ENCODE assay signal across 8 cellular contexts in the genomic region with DNA sequence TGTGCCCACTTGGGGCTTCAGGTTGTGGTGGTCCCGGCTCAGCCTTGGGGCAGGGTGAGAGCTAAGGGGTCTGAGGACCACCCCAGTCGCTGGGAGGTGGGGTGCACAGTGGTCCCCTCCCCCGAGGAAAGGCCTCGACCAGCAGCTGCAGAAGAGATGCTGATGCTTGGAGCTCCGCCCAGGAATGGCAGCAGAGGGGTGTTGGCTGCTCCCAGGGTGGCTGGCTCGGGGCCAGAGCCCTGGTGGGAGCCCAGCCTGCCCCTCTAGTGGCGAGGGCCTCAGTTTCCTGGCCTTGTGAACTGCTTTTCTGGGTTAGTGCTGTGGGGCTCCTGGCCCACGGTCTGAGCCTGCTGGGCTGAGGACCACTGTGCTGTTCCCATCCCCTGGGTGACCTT. TPM values are rescaled to one million over a fixed set of nuclear protein-coding genes. Genes with fewer than 3 reads are reported as not detected.
DNase-seq lines count a peak whose midpoint lies in the region; ATAC-seq and TF ChIP-seq lines count a peak whose summit lies in the region.
"Had no signal": no experiment of that assay in that cellular context is flagged by ENCODE, and none has a peak within 500 bp of the region (broad histone marks: within the 10 kb centered on the region; RNA-seq: fewer than 3 reads in every experiment).

No MANE protein-coding gene starts in this region.

- no peak for TF ChIP-seq RAD21 in Ishikawa (IDR thresholded peaks at IDR 0.05; ENCODE audit: low read depth)

- no peaks in the 10 kb centered on the region for H3K36me3 ChIP-seq in SJCRH30
- no peaks in the 10 kb centered on the region for H3K36me3 ChIP-seq in hepatocyte (replicated peaks; ENCODE audit: insufficient read depth, low read depth)
- H3K36me3 ChIP-seq: adrenal gland had no signal

- no peak for ATAC-seq in HG03354 (IDR thresholded peaks at IDR 0.05; ENCODE audit: poor library complexity, severe bottlenecking, unreplicated experiment)

- H3K79me2 ChIP-seq in hepatocyte: peaks cover 34% of the 10 kb centered on the region

- peak overlapping the region; percentile 96 for H3K4me2 ChIP-seq in hepatocyte

- no peaks in the 10 kb centered on the region for H4K20me1 ChIP-seq in hepatocyte (ENCODE audit: insufficient read depth, poor library complexity, severe bottlenecking)

- H3K4me3 ChIP-seq in SJCRH30: peak overlapping the region; percentile 49; the same call in 1 of the 2 replicates
- H3K4me3 ChIP-seq in hepatocyte: peak overlapping the region; percentile 91
- H3K4me3 ChIP-seq in skin epidermis: peak overlapping the region in 5 of 7 experiments; percentile 25 to 45 (median 34)

- TF ChIP-seq CTCF in hepatocyte (IDR thresholded peaks at IDR 0.05; ENCODE audit: poor library complexity): no peak

- H3K27me3 ChIP-seq in SJCRH30 (peaks cover 32% of the 10 kb centered on the region), hepatocyte (no peaks in the 10 kb centered on the region)

- H3K4me1 ChIP-seq in SJCRH30: peaks cover 27% of the 10 kb centered on the region
- H3K4me1 ChIP-seq in hepatocyte (ENCODE audit: insufficient read depth): peaks cover 25% of the 10 kb centered on the region

- no peaks in the 10 kb centered on the region for H3K9me2 ChIP-seq in hepatocyte (replicated peaks; ENCODE audit: insufficient read depth)

- H2AFZ ChIP-seq in hepatocyte: no peak overlapping the region

- H3K9me3 ChIP-seq in SJCRH30 (replicated peaks) (no peaks in the 10 kb centered on the region), hepatocyte (ENCODE audit: low read depth) (no peaks in the 10 kb centered on the region)
- H3K9me3 ChIP-seq: adrenal gland had no signal

- no peak for TF ChIP-seq EP300 in Ishikawa (IDR thresholded peaks at IDR 0.05; ENCODE audit: borderline replicate concordance)

- WGBS in hepatocyte (ENCODE audit: low lambda C conversion rate, missing lambda C conversion rate): 65% methylated on average over 8 of the region's 8 CpGs

- H3K27ac ChIP-seq in SJCRH30 (no peak overlapping the region), hepatocyte (no peak overlapping the region), skin epidermis (peak overlapping the region in 10 of 21 experiments; percentile 2 to 84 (median 38))

- peak; percentile 57 to 64 for DNase-seq in SJCRH30
- no peak for DNase-seq in hepatocyte (ENCODE audit: low spot score)
- no peak for DNase-seq in stimulated activated CD4-positive, alpha-beta T cell treated with anti-CD3 and anti-CD28 coated beads, Interleukin-4, amount 100 ng/mL, for 4 hours
- DNase-seq in kidney tubule cell (ENCODE audit: low spot score): no peak

TF ChIP-seq in Ishikawa, 13 proteins besides CTCF, POLR2A, EP300 and RAD21:
- TF ChIP-seq ZBTB7A (IDR thresholded peaks at IDR 0.05; ENCODE audit: low read depth) (no peak), CEBPB (IDR thresholded peaks at IDR 0.05) (no peak), TEAD4 (IDR thresholded peaks at IDR 0.05) (no peak), YY1 (IDR thresholded peaks at IDR 0.05; ENCODE audit: low read depth) (no peak), NFIC (IDR thresholded peaks at IDR 0.05) (peak; percentile 87), TAF1 (IDR thresholded peaks at IDR 0.05; ENCODE audit: low read depth) (no peak)
- TF ChIP-seq, protein P1, sequence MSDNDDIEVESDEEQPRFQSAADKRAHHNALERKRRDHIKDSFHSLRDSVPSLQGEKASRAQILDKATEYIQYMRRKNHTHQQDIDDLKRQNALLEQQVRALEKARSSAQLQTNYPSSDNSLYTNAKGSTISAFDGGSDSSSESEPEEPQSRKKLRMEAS (IDR thresholded peaks at IDR 0.05): no peak; the same call in 1 of the 2 replicates
- TF ChIP-seq, protein P2, sequence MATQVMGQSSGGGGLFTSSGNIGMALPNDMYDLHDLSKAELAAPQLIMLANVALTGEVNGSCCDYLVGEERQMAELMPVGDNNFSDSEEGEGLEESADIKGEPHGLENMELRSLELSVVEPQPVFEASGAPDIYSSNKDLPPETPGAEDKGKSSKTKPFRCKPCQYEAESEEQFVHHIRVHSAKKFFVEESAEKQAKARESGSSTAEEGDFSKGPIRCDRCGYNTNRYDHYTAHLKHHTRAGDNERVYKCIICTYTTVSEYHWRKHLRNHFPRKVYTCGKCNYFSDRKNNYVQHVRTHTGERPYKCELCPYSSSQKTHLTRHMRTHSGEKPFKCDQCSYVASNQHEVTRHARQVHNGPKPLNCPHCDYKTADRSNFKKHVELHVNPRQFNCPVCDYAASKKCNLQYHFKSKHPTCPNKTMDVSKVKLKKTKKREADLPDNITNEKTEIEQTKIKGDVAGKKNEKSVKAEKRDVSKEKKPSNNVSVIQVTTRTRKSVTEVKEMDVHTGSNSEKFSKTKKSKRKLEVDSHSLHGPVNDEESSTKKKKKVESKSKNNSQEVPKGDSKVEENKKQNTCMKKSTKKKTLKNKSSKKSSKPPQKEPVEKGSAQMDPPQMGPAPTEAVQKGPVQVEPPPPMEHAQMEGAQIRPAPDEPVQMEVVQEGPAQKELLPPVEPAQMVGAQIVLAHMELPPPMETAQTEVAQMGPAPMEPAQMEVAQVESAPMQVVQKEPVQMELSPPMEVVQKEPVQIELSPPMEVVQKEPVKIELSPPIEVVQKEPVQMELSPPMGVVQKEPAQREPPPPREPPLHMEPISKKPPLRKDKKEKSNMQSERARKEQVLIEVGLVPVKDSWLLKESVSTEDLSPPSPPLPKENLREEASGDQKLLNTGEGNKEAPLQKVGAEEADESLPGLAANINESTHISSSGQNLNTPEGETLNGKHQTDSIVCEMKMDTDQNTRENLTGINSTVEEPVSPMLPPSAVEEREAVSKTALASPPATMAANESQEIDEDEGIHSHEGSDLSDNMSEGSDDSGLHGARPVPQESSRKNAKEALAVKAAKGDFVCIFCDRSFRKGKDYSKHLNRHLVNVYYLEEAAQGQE (IDR thresholded peaks at IDR 0.05; ENCODE audit: low read depth): no peak

RNA-seq across cellular contexts. Expression of a gene that starts 1.2 kb away (rescaled TPM):
- 5.0 and 6.1 TPM in 2 replicates for total RNA-seq in SJCRH30 (2014; rRNA removed; shearing (Covaris generic))
- 31.7 and 33.3 TPM in 2 replicates for total RNA-seq in hepatocyte
- polyA plus RNA-seq in hepatocyte: 39.4 and 47.3 TPM in 2 replicates

RNA-seq across cellular contexts. Expression of a gene that starts 26.3 kb away (rescaled TPM):
- total RNA-seq in SJCRH30 (2014; rRNA removed; shearing (Covaris generic)): 11.2 and 11.8 TPM in 2 replicates
- total RNA-seq in hepatocyte: 125 and 136 TPM in 2 replicates
- polyA plus RNA-seq in hepatocyte: 242 and 249 TPM in 2 replicates

RNA-seq across cellular contexts. Expression of a gene that starts 29.2 kb away (rescaled TPM):
- 0.10 TPM in 1 of 2 replicates, not detected in the other for total RNA-seq in SJCRH30 (2014; rRNA removed; shearing (Covaris generic))
- total RNA-seq in hepatocyte: not detected in 2 replicates
- not detected in 2 replicates for polyA plus RNA-seq in hepatocyte

RNA-seq across cellular contexts. Expression of a gene that starts 34.8 kb away (rescaled TPM):
- total RNA-seq in SJCRH30 (2014; rRNA removed; shearing (Covaris generic)): not detected in 2 replicates
- total RNA-seq in hepatocyte: not detected in 2 replicates
- not detected in 2 replicates for polyA plus RNA-seq in hepatocyte

RNA-seq across cellular contexts. Expression of a gene that starts 44.5 kb away (rescaled TPM):
- not detected in 2 replicates for total RNA-seq in SJCRH30 (2014; rRNA removed; shearing (Covaris generic))
- not detected in 2 replicates for total RNA-seq in hepatocyte
- not detected in 2 replicates for polyA plus RNA-seq in hepatocyte
- total RNA-seq: adrenal gland had no signal
- polyA plus RNA-seq: adrenal gland had no signal

Comparison
In these comparisons a context has a peak if more than half of its experiments do, and no peak if none do; other contexts are left out.
1. DNase-seq: peak in SJCRH30 (2 of 2); none in hepatocyte (single experiment), stimulated activated CD4-positive, alpha-beta T cell treated with anti-CD3 and anti-CD28 coated beads, Interleukin-4, amount 100 ng/mL, for 4 hours (0 of 2) and kidney tubule cell (single experiment).
2. H3K4me3 ChIP-seq: peak in every context shown above with its lines; median percentile 91 in hepatocyte; 49 in SJCRH30; 34 in skin epidermis.